25 cellular contexts compared by ENCODE assay signal in the genomic region with DNA sequence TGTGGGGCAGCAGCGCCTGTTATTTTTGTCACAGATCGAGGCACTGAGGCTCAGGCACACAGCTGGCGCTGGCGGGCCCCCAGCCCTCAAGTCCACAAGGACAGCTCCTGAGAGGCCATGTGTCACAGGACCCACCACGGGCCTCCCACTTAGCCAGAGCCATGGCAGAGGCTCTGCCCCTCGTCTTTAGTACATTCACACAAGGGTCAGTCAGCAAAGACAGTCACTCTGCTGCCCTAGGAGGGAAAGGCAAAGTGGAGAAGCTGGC. TPM values are rescaled to one million over a fixed set of nuclear protein-coding genes. Genes with fewer than 3 reads are reported as not detected.
DNase-seq lines count a peak whose midpoint lies in the region; ATAC-seq and TF ChIP-seq lines count a peak whose summit lies in the region.
"Had no signal": no experiment of that assay in that cellular context is flagged by ENCODE, and none has a peak within 500 bp of the region (broad histone marks: within the 10 kb centered on the region; RNA-seq: fewer than 3 reads in every experiment).

No MANE protein-coding gene starts in this region.

- H3K27me3 ChIP-seq in right atrium auricular region: no peaks in the 10 kb centered on the region
- no peaks in the 10 kb centered on the region for H3K27me3 ChIP-seq in layer of hippocampus (ENCODE audit: control insufficient read depth, insufficient read depth, low read length)
- H3K27me3 ChIP-seq in stomach smooth muscle (ENCODE audit: control insufficient read depth in 1 of 2, insufficient read depth in 2 of 2, low read length in 2 of 2): no peaks in the 10 kb centered on the region
- H3K27me3 ChIP-seq: colonic mucosa, hepatocyte had no signal

- no peaks in the 10 kb centered on the region for H3K36me3 ChIP-seq in right atrium auricular region
- H3K36me3 ChIP-seq in stomach smooth muscle (ENCODE audit: control insufficient read depth in 2 of 2, insufficient read depth in 2 of 2, low read length in 2 of 2): no peaks in the 10 kb centered on the region
- H3K36me3 ChIP-seq: colonic mucosa had no signal

- H3K9me3 ChIP-seq in right atrium auricular region (no peaks in the 10 kb centered on the region), stomach smooth muscle (ENCODE audit: control insufficient read depth in 2 of 2, low read length in 2 of 2) (no peaks in the 10 kb centered on the region)
- H3K9me3 ChIP-seq: A549, colonic mucosa, HAP-1 had no signal

- no peaks in the 10 kb centered on the region for H3K4me1 Mint-ChIP-seq in progenitor cell of endocrine pancreas (ENCODE audit: low read depth)
- H3K4me1 Mint-ChIP-seq: activated B cell treated with CpG ODN at 0.5 μM for 24 hours; activated CD8-positive, alpha-beta memory T cell treated with anti-CD3 and anti-CD28 coated beads, Interleukin-2, amount 10 ng/mL, durations not matched to agents 7 days and 5 days; naive thymus-derived CD4-positive, alpha-beta T cell had no signal

- H3K27ac Mint-ChIP-seq in progenitor cell of endocrine pancreas: no peak overlapping the region
- H3K27ac Mint-ChIP-seq: activated B cell treated with CpG ODN at 0.5 μM for 24 hours; activated CD8-positive, alpha-beta memory T cell treated with anti-CD3 and anti-CD28 coated beads, Interleukin-2, amount 10 ng/mL, durations not matched to agents 7 days and 5 days; naive thymus-derived CD4-positive, alpha-beta T cell had no signal

- no peak overlapping the region for H3K4me3 Mint-ChIP-seq in progenitor cell of endocrine pancreas (ENCODE audit: low read depth)
- H3K4me3 Mint-ChIP-seq: activated B cell treated with CpG ODN at 0.5 μM for 24 hours; activated CD8-positive, alpha-beta memory T cell treated with anti-CD3 and anti-CD28 coated beads, Interleukin-2, amount 10 ng/mL, durations not matched to agents 7 days and 5 days; naive thymus-derived CD4-positive, alpha-beta T cell had no signal

- DNase-seq in right atrium auricular region (ENCODE audit: low spot score): no peak
- no peak for DNase-seq in Right ventricle myocardium inferior (ENCODE audit: missing footprints)
- DNase-seq in progenitor cell of endocrine pancreas (ENCODE audit: low spot score, unreplicated experiment): no peak
- DNase-seq in D341Med (ENCODE audit: low spot score): no peak
- no peak for DNase-seq in activated CD4-positive, alpha-beta T cell treated with anti-CD3 and anti-CD28 coated beads, Interleukin-2, amount 50 U/mL, for 48 hours
- DNase-seq in T1000 (lab: John Stamatoyannopoulos, UW): no peak
- DNase-seq: activated B cell treated with CpG ODN at 0.5 μM for 24 hours; activated CD4-positive, alpha-beta T cell treated with anti-CD3 and anti-CD28 coated beads, Interleukin-2, amount 50 U/mL, for 1 hour; activated CD8-positive, alpha-beta memory T cell treated with anti-CD3 and anti-CD28 coated beads, Interleukin-2, amount 10 ng/mL, durations not matched to agents 7 days and 5 days; activated T-cell treated with anti-CD3 and anti-CD28 coated beads, Interleukin-2, amount 50 U/mL, for 48 hours; AML-193; DMS53; effector memory CD4-positive, alpha-beta T cell; foreskin melanocyte; mesendoderm; naive thymus-derived CD4-positive, alpha-beta T cell; NCI-H2107; NCI-H748 treated with DMSO at 0.1 percent for 48 hours; stimulated activated CD4-positive, alpha-beta T cell treated with anti-CD3 and anti-CD28 coated beads, Interleukin-2, amount 100 ng/mL, for 24 hours had no signal

- no peaks in the 10 kb centered on the region for H3K27me3 Mint-ChIP-seq in progenitor cell of endocrine pancreas
- H3K27me3 Mint-ChIP-seq: activated B cell treated with CpG ODN at 0.5 μM for 24 hours; activated CD8-positive, alpha-beta memory T cell treated with anti-CD3 and anti-CD28 coated beads, Interleukin-2, amount 10 ng/mL, durations not matched to agents 7 days and 5 days; naive thymus-derived CD4-positive, alpha-beta T cell had no signal

- H3K4me3 ChIP-seq in right atrium auricular region (no peak overlapping the region), stomach smooth muscle (ENCODE audit: low read length in 2 of 2) (no peak overlapping the region)
- H3K4me3 ChIP-seq: A549, colonic mucosa, HAP-1, hepatocyte had no signal

- H3K9me3 Mint-ChIP-seq in progenitor cell of endocrine pancreas (ENCODE audit: low read depth): no peaks in the 10 kb centered on the region
- H3K9me3 Mint-ChIP-seq: activated B cell treated with CpG ODN at 0.5 μM for 24 hours; naive thymus-derived CD4-positive, alpha-beta T cell had no signal

- intact Hi-C loops in Right ventricle myocardium inferior (cut with DNase I): no loop called here

- TF ChIP-seq CTCF in right atrium auricular region (IDR thresholded peaks at IDR 0.05) (no peak), progenitor cell of endocrine pancreas (IDR thresholded peaks at IDR 0.05; ENCODE audit: unreplicated experiment) (no peak)

- peaks cover 1% of the 10 kb centered on the region for H3K36me3 Mint-ChIP-seq in progenitor cell of endocrine pancreas (ENCODE audit: insufficient read depth)
- H3K36me3 Mint-ChIP-seq: activated CD8-positive, alpha-beta memory T cell treated with anti-CD3 and anti-CD28 coated beads, Interleukin-2, amount 10 ng/mL, durations not matched to agents 7 days and 5 days; naive thymus-derived CD4-positive, alpha-beta T cell had no signal

- H3K4me1 ChIP-seq in right atrium auricular region: peaks cover 0 to 31% of the 10 kb centered on the region in 2 donors
- peaks cover 30% of the 10 kb centered on the region for H3K4me1 ChIP-seq in stomach smooth muscle (ENCODE audit: control insufficient read depth, insufficient read depth, low read length)
- H3K4me1 ChIP-seq: A549, colonic mucosa, HAP-1 had no signal

- ATAC-seq in Right ventricle myocardium inferior: no peak
- ATAC-seq: A549; activated CD8-positive, alpha-beta memory T cell treated with anti-CD3 and anti-CD28 coated beads, Interleukin-2, amount 10 ng/mL, durations not matched to agents 7 days and 5 days; naive thymus-derived CD4-positive, alpha-beta T cell had no signal

- H3K27ac ChIP-seq in right atrium auricular region: peak overlapping the region; percentile 67 to 82
- peak overlapping the region; percentile 90 for H3K27ac ChIP-seq in layer of hippocampus (ENCODE audit: low read depth, low read length)
- peak overlapping the region; percentile 81 for H3K27ac ChIP-seq in stomach smooth muscle (ENCODE audit: low read length)
- H3K27ac ChIP-seq: A549, colonic mucosa, hepatocyte had no signal

- H3K9ac ChIP-seq in stomach smooth muscle (ENCODE audit: low read length in 2 of 2): peak overlapping the region; percentile 26 to 36

RNA-seq across cellular contexts. Expression of a gene that starts 29.1 kb away (rescaled TPM):
- 1 to 10 TPM; 1.9 to 3.2 TPM for total RNA-seq in right atrium auricular region
- total RNA-seq in Right ventricle myocardium inferior: 3.1 TPM
- 16.3 and 19.2 TPM in 2 replicates for total RNA-seq in progenitor cell of endocrine pancreas

RNA-seq across cellular contexts. Expression of a gene that starts 42.3 kb away (rescaled TPM):
- not detected for total RNA-seq in right atrium auricular region
- not detected for total RNA-seq in Right ventricle myocardium inferior
- total RNA-seq in progenitor cell of endocrine pancreas: 2.4 and 3.6 TPM in 2 replicates
- total RNA-seq: activated B cell treated with CpG ODN at 0.5 μM for 24 hours; activated CD8-positive, alpha-beta memory T cell treated with anti-CD3 and anti-CD28 coated beads, Interleukin-2, amount 10 ng/mL, durations not matched to agents 7 days and 5 days; hepatocyte had no signal

RNA-seq across cellular contexts. Expression of a gene that starts 45.8 kb away (rescaled TPM):
- total RNA-seq in right atrium auricular region: 1 to 10 TPM in 1 of 2 donors, under 1 TPM in 1; 0.59 to 2.0 TPM
- total RNA-seq in Right ventricle myocardium inferior: 0.54 TPM
- 10.1 and 10.3 TPM in 2 replicates for total RNA-seq in progenitor cell of endocrine pancreas
